8 cellular contexts compared by ENCODE assay signal in the genomic region with DNA sequence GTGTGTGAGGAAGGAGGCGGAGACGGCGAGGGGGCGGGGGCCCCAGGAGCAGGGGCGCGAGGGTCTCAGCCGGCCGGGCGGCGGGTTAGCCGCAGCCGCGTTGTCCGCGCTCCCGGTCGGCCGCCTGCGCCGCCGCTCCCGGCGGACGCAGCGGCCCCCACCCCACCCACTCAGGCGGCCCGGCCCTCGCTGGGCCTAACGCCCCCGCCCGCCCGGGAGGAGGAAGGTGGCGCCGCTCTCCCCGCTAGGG. TPM values are rescaled to one million over a fixed set of nuclear protein-coding genes. Genes with fewer than 3 reads are reported as not detected.
DNase-seq lines count a peak whose midpoint lies in the region; ATAC-seq and TF ChIP-seq lines count a peak whose summit lies in the region.

A gene (minus strand): TSS at position 191 of the 250 bp plus-strand sequence. CDS start 441 bp downstream, outside the sequence.

- no peaks in the 10 kb centered on the region for H3K9me3 ChIP-seq in body of pancreas

- no peaks in the 10 kb centered on the region for H3K27me3 ChIP-seq in body of pancreas

- H3K36me3 Mint-ChIP-seq in activated naive CD4-positive, alpha-beta T cell treated with anti-CD3 and anti-CD28 coated beads, Interleukin-2, amount 50 U/mL, for 24 hours: peaks cover 2% of the 10 kb centered on the region

- peak within 1 kb of the TSS; percentile 74 to 86 for H3K4me3 ChIP-seq in body of pancreas

- peak within 1 kb of the TSS; percentile 96 for H3K27ac Mint-ChIP-seq in activated naive CD4-positive, alpha-beta T cell treated with anti-CD3 and anti-CD28 coated beads, Interleukin-2, amount 50 U/mL, for 24 hours

- no peaks in the 10 kb centered on the region for H3K27me3 Mint-ChIP-seq in activated naive CD4-positive, alpha-beta T cell treated with anti-CD3 and anti-CD28 coated beads, Interleukin-2, amount 50 U/mL, for 24 hours

- WGBS in body of pancreas, 2 donors: 2% methylated on average over 30 of the region's 35 CpGs; no CpG with 5 or more reads in 1 of the 2 donors

- no peak for TF ChIP-seq POLR2A in body of pancreas (IDR thresholded peaks at IDR 0.05)

- no peaks in the 10 kb centered on the region for H3K36me3 ChIP-seq in body of pancreas (replicated peaks in 1 of 2; ENCODE audit: insufficient read depth in 1 of 2, low read depth in 2 of 2)

- no peak for TF ChIP-seq CTCF in body of pancreas (IDR thresholded peaks at IDR 0.05)

- no peak for DNase-seq in activated naive CD4-positive, alpha-beta T cell treated with Interleukin-2 at 50 U/mL for 16 hours
- DNase-seq in body of pancreas: no peak
- DNase-seq in left lobe of liver (ENCODE audit: low spot score): no peak
- DNase-seq in substantia nigra (lab: John Stamatoyannopoulos, UW): peak in 1 of 49 donors; percentile 69
- DNase-seq in NCI-H2107 (lab: John Stamatoyannopoulos, UW): no peak

- H3K9me3 Mint-ChIP-seq in activated naive CD4-positive, alpha-beta T cell treated with anti-CD3 and anti-CD28 coated beads, Interleukin-2, amount 50 U/mL, for 24 hours: no peaks in the 10 kb centered on the region

- intact Hi-C loops in body of pancreas (cut with DNase I): no loop called here

- ATAC-seq in body of pancreas (no peak), left lobe of liver (no peak), HG02588 (IDR thresholded peaks at IDR 0.05; ENCODE audit: unreplicated experiment) (no peak), HG03196 (IDR thresholded peaks at IDR 0.05; ENCODE audit: unreplicated experiment) (no peak)

- H3K4me3 Mint-ChIP-seq in activated naive CD4-positive, alpha-beta T cell treated with anti-CD3 and anti-CD28 coated beads, Interleukin-2, amount 50 U/mL, for 24 hours: peak within 1 kb of the TSS; percentile 98

- peaks cover 48% of the 10 kb centered on the region for H3K4me1 Mint-ChIP-seq in activated naive CD4-positive, alpha-beta T cell treated with anti-CD3 and anti-CD28 coated beads, Interleukin-2, amount 50 U/mL, for 24 hours

- peaks cover 42% of the 10 kb centered on the region for H3K4me1 ChIP-seq in body of pancreas

- H3K27ac ChIP-seq in body of pancreas: peak within 1 kb of the TSS; percentile 82 to 97 (median 95)
- peak within 1 kb of the TSS; percentile 94 for H3K27ac ChIP-seq in substantia nigra (ENCODE audit: low read depth, low read length, poor library complexity, severe bottlenecking)

RNA-seq across cellular contexts. Expression of the gene that starts here (rescaled TPM):
- total RNA-seq in body of pancreas (1 to 10 TPM; 7.3 to 8.0 TPM), left lobe of liver (19.2 TPM)
